In genomic region chr2:82043867-82044266, GRCh38 we compare ENCODE assay signal across 31 cellular contexts.
DNase-seq lines count a peak whose midpoint lies in the region; ATAC-seq and TF ChIP-seq lines count a peak whose summit lies in the region.
"Had no signal": no experiment of that assay in that cellular context is flagged by ENCODE, and none has a peak within 500 bp of the region (broad histone marks: within the 10 kb centered on the region; RNA-seq: fewer than 3 reads in every experiment).

No MANE protein-coding gene starts in this region.

- H3K27me3 Mint-ChIP-seq in chondrocyte (ENCODE audit: low read depth) = no peaks in the 10 kb centered on the region
- H3K27me3 Mint-ChIP-seq: B cell; CD4-positive, alpha-beta memory T cell; CD4-positive, alpha-beta T cell; CD4-positive, CD25-positive, alpha-beta regulatory T cell had no signal

- TF ChIP-seq CTCF in chondrocyte (IDR thresholded peaks at IDR 0.05) = no peak
- no peak for TF ChIP-seq CTCF in upper lobe of right lung (IDR thresholded peaks at IDR 0.05)

- no peak for ATAC-seq in upper lobe of right lung
- ATAC-seq: A549; CD8-positive, alpha-beta T cell had no signal

- intact Hi-C loops in upper lobe of right lung (cut with DNase I) = no loop called here

- H3K9me3 ChIP-seq in upper lobe of right lung = no peaks in the 10 kb centered on the region
- H3K9me3 ChIP-seq: BE2C, BLaER1, Caco-2 had no signal

- no peaks in the 10 kb centered on the region for H3K27me3 ChIP-seq in upper lobe of right lung
- H3K27me3 ChIP-seq: BE2C; BLaER1; BLaER1 treated with 17β-estradiol and CSF1 and Interleukin-3, amounts not matched to agents 10 nM and 100 nM had no signal

- no peak overlapping the region for H3K4me3 ChIP-seq in upper lobe of right lung
- H3K4me3 ChIP-seq: A549; BLaER1; BLaER1 treated with 17β-estradiol and CSF1 and Interleukin-3, amounts not matched to agents 10 nM and 100 nM had no signal

- H3K9me3 Mint-ChIP-seq in chondrocyte (ENCODE audit: low read depth) = peaks cover 30% of the 10 kb centered on the region

- DNase-seq in chondrocyte (ENCODE audit: low spot score) (peak; percentile 63), upper lobe of right lung (peak; percentile 52), GDM1 (lab: John Stamatoyannopoulos, UW) (no peak), NCI-H2196 treated with DMSO at 0.1 percent for 48 hours (lab: John Stamatoyannopoulos, UW; ENCODE audit: unreplicated experiment) (no peak)
- DNase-seq: 8988T; ACHN; AML-193; BE2C; C1 segment of cervical spinal cord; Caco-2; Calu3; CD4-positive, alpha-beta T cell; CD4-positive, CD25-positive, alpha-beta regulatory T cell; CD8-positive, alpha-beta memory T cell; CD8-positive, alpha-beta T cell; COR-L47; DMS 273 treated with DMSO at 0.1 percent for 48 hours; DMS153; DMS53; DMS79; DMS79 treated with DMSO at 0.1 percent for 48 hours; DND-41; EL had no signal

- no peak overlapping the region for H3K27ac Mint-ChIP-seq in chondrocyte (ENCODE audit: unreplicated experiment)
- H3K27ac Mint-ChIP-seq: B cell; CD14-positive monocyte; CD4-positive, alpha-beta T cell; CD4-positive, CD25-positive, alpha-beta regulatory T cell; CD8-positive, alpha-beta memory T cell; CD8-positive, alpha-beta T cell had no signal

- H3K4me1 ChIP-seq in upper lobe of right lung = no peaks in the 10 kb centered on the region
- H3K4me1 ChIP-seq: A549; BE2C; BLaER1; BLaER1 treated with 17β-estradiol and CSF1 and Interleukin-3, amounts not matched to agents 10 nM and 100 nM; Caco-2 had no signal

- no peak overlapping the region for H3K4me3 Mint-ChIP-seq in chondrocyte (ENCODE audit: unreplicated experiment)
- H3K4me3 Mint-ChIP-seq: B cell; CD14-positive monocyte; CD4-positive, alpha-beta memory T cell; CD4-positive, alpha-beta T cell; CD4-positive, CD25-positive, alpha-beta regulatory T cell; CD8-positive, alpha-beta memory T cell; CD8-positive, alpha-beta T cell had no signal

- no peaks in the 10 kb centered on the region for H3K36me3 ChIP-seq in upper lobe of right lung
- H3K36me3 ChIP-seq: BE2C; BLaER1; BLaER1 treated with 17β-estradiol and CSF1 and Interleukin-3, amounts not matched to agents 10 nM and 100 nM had no signal

- no peaks in the 10 kb centered on the region for H3K4me1 Mint-ChIP-seq in chondrocyte (ENCODE audit: low read depth)
- H3K4me1 Mint-ChIP-seq: B cell; CD14-positive monocyte; CD4-positive, alpha-beta memory T cell; CD4-positive, CD25-positive, alpha-beta regulatory T cell; CD8-positive, alpha-beta memory T cell had no signal

- no peaks in the 10 kb centered on the region for H3K36me3 Mint-ChIP-seq in chondrocyte (ENCODE audit: low read depth)
- H3K36me3 Mint-ChIP-seq: CD14-positive monocyte; CD4-positive, CD25-positive, alpha-beta regulatory T cell; CD8-positive, alpha-beta memory T cell; CD8-positive, alpha-beta T cell had no signal

- H3K27ac ChIP-seq in upper lobe of right lung = no peak overlapping the region
- H3K27ac ChIP-seq: 22Rv1; A549; BLaER1; BLaER1 treated with 17β-estradiol and CSF1 and Interleukin-3, amounts not matched to agents 10 nM and 100 nM; C4-2B had no signal

Comparison
In these comparisons a context has a peak if more than half of its experiments do, and no peak if none do; other contexts are left out.
1. DNase-seq: peak in chondrocyte (single experiment) and upper lobe of right lung (single experiment); none in GDM1 (single experiment) and NCI-H2196 treated with DMSO at 0.1 percent for 48 hours (single experiment).